In genomic region chr10:89001024-89001423, GRCh38 we compare ENCODE assay signal across 9 cellular contexts. TPM values are rescaled to one million over a fixed set of nuclear protein-coding genes. Genes with fewer than 3 reads are reported as not detected.
DNase-seq lines count a peak whose midpoint lies in the region; ATAC-seq and TF ChIP-seq lines count a peak whose summit lies in the region.
"Had no signal": no experiment of that assay in that cellular context is flagged by ENCODE, and none has a peak within 500 bp of the region (broad histone marks: within the 10 kb centered on the region; RNA-seq: fewer than 3 reads in every experiment).

No MANE protein-coding gene starts in this region.

- H3K9me3 ChIP-seq in upper lobe of right lung: no peaks in the 10 kb centered on the region
- H3K9me3 ChIP-seq in WERI-Rb-1 (ENCODE audit: severe bottlenecking): no peaks in the 10 kb centered on the region

- no peak for TF ChIP-seq CTCF in upper lobe of right lung (IDR thresholded peaks at IDR 0.05)
- no peak for TF ChIP-seq CTCF in WERI-Rb-1 (IDR thresholded peaks at IDR 0.05; ENCODE audit: low read depth, low read length)

- H3K27me3 ChIP-seq in upper lobe of right lung (no peaks in the 10 kb centered on the region), WERI-Rb-1 (ENCODE audit: insufficient read depth, low read depth, severe bottlenecking) (no peaks in the 10 kb centered on the region)

- DNase-seq in stimulated activated CD4-positive, alpha-beta T cell treated with anti-CD3 and anti-CD28 coated beads, Interleukin-15, amount 100 ng/mL, for 24 hours: peak; percentile 45
- no peak for DNase-seq in stimulated activated CD4-positive, alpha-beta T cell treated with anti-CD3 and anti-CD28 coated beads, Interleukin-12 subunit alpha, Interleukin-12 subunit beta, amount 100 ng/mL, for 4 hours
- peak; percentile 40 for DNase-seq in activated CD4-positive, alpha-beta T cell treated with anti-CD3 and anti-CD28 coated beads for 48 hours
- DNase-seq in left colon (no peak), upper lobe of right lung (no peak), WERI-Rb-1 (no peak), inferior parietal cortex (ENCODE audit: extremely low spot score) (no peak)

- ATAC-seq in left colon (peak; percentile 12), upper lobe of right lung (no peak), HG03139 (IDR thresholded peaks at IDR 0.05; ENCODE audit: unreplicated experiment) (no peak)

- peaks cover 30% of the 10 kb centered on the region for H3K4me1 ChIP-seq in upper lobe of right lung

- H3K27ac ChIP-seq in upper lobe of right lung (peak overlapping the region; percentile 66), WERI-Rb-1 (no peak overlapping the region)
- H3K27ac ChIP-seq: epithelial cell of prostate had no signal

- H3K36me3 ChIP-seq in upper lobe of right lung (peaks cover 31% of the 10 kb centered on the region), WERI-Rb-1 (no peaks in the 10 kb centered on the region)

- H3K4me3 ChIP-seq in upper lobe of right lung (peak overlapping the region; percentile 12), WERI-Rb-1 (ENCODE audit: low read depth, low read length) (no peak overlapping the region)

- intact Hi-C loops in left colon (cut with DNase I, micrococcal nuclease): loop anchor here in 1 of 2 donors (10.0 kb wide), 1 partner anchor 156 kb away; no protein-coding TSS in a partner anchor
- intact Hi-C loops in upper lobe of right lung (cut with DNase I): no loop called here

RNA-seq across cellular contexts. Expression of gene FAS, which starts 10.4 kb away (rescaled TPM):
- 10 to 100 TPM; 33.8 to 54.1 TPM for total RNA-seq in left colon
- 41.2 TPM for total RNA-seq in upper lobe of right lung

RNA-seq across cellular contexts. Expression of gene ACTA2, which starts 48.5 kb away (rescaled TPM):
- total RNA-seq in left colon: 100 to 1,000 TPM in 1 of 2 donors, 10 to 100 TPM in 1; 57.1 to 245 TPM
- total RNA-seq in upper lobe of right lung: 478 TPM

Comparison
In these comparisons a context has a peak if more than half of its experiments do, and no peak if none do; other contexts are left out.
1. DNase-seq: peak in stimulated activated CD4-positive, alpha-beta T cell treated with anti-CD3 and anti-CD28 coated beads, Interleukin-15, amount 100 ng/mL, for 24 hours (single experiment) and activated CD4-positive, alpha-beta T cell treated with anti-CD3 and anti-CD28 coated beads for 48 hours (single experiment); none in stimulated activated CD4-positive, alpha-beta T cell treated with anti-CD3 and anti-CD28 coated beads, Interleukin-12 subunit alpha, Interleukin-12 subunit beta, amount 100 ng/mL, for 4 hours (single experiment), left colon (0 of 2), upper lobe of right lung (single experiment), WERI-Rb-1 (single experiment) and inferior parietal cortex (single experiment).